ENCODE assay signal across 12 cellular contexts in the genomic region with DNA sequence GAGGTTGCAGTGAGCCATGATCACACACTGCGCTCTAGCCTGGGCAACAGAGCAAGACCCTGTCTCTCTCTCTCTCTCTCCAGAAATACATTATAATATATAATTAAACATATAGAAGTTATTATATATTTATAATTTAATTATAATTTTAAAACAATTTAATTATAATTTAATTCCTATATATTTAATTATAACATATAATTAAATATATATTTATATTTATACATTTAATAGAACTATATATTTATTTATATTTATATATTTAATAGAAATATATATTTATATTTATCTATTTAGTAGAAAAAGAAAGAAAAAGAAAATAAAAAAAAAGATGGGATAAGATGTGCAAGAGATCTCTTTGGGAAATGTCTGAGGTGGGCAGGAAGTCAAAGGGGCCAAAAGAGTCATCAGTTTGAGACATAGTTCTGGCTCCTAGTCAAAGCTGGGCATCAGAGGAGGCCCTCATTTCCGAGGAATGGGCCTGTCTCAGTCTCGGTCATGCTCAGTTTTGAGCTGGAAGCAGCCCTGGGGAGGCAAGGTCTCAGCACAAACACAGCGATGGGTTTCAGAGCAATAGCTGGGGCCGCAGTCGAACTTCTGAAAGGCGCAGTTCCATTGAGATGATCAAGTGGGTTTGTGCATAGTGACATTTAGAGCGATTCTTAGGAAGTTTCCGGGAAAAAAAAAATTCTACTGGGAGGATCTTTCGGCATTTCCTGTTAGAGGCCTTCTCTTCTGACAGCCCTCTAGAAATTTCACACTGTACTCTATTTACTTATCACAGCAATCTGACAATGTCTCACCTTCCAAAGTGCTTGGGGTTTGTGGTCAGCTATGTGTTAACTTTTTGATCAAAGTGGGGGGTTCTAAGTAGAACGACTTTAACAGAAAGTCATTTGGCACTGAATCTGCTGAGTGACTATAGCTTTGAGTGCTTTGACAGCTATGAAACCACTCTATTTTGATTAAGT. TPM values are rescaled to one million over a fixed set of nuclear protein-coding genes. Genes with fewer than 3 reads are reported as not detected.
DNase-seq lines count a peak whose midpoint lies in the region; ATAC-seq and TF ChIP-seq lines count a peak whose summit lies in the region.
"Had no signal": no experiment of that assay in that cellular context is flagged by ENCODE, and none has a peak within 500 bp of the region (broad histone marks: within the 10 kb centered on the region; RNA-seq: fewer than 3 reads in every experiment).

No MANE protein-coding gene starts in this region.

- H3K9me3 ChIP-seq in spleen (no peaks in the 10 kb centered on the region), heart right ventricle (no peaks in the 10 kb centered on the region)

- WGBS in spleen, 5 donors: 55 to 72% (median 60%) methylated on average over 11 of the region's 11 CpGs
- 72 to 74% methylated on average over 11 of the region's 11 CpGs for WGBS in heart right ventricle, 2 donors

- no peak for TF ChIP-seq CTCF in spleen (IDR thresholded peaks at IDR 0.05 in 8 of 11, conservative IDR thresholded peaks at IDR 0.05 in 3 of 11)
- TF ChIP-seq CTCF in heart right ventricle (IDR thresholded peaks at IDR 0.05): no peak

- no peaks in the 10 kb centered on the region for H3K27me3 ChIP-seq in spleen (replicated peaks in 1 of 7)
- H3K27me3 ChIP-seq in heart right ventricle: peaks cover 0 to 23% (median 5%) of the 10 kb centered on the region in 7 donors
- H3K27me3 ChIP-seq: cardiac muscle cell had no signal

- ATAC-seq in GM18520 (IDR thresholded peaks at IDR 0.05; ENCODE audit: unreplicated experiment) (peak; percentile 71), GM21515 (IDR thresholded peaks at IDR 0.05; ENCODE audit: unreplicated experiment) (no peak), heart right ventricle (no peak), left lobe of liver (no peak)

- intact Hi-C loops in spleen (cut with DNase I; ENCODE audit: low total_unique reads): no loop called here
- intact Hi-C loops in heart right ventricle (cut with DNase I): no loop called here

- H3K4me3 ChIP-seq in spleen (no peak overlapping the region), heart right ventricle (no peak overlapping the region)
- H3K4me3 ChIP-seq: cardiac muscle cell had no signal

- H3K36me3 ChIP-seq in spleen: no peaks in the 10 kb centered on the region
- H3K36me3 ChIP-seq in heart right ventricle: no peaks in the 10 kb centered on the region
- H3K36me3 ChIP-seq: cardiac muscle cell had no signal

- H3K27ac ChIP-seq in spleen: peak overlapping the region in 5 of 8 donors; percentile 20 to 72 (median 55)
- H3K27ac ChIP-seq in heart right ventricle: peak overlapping the region in 1 of 10 donors; percentile 19
- H3K27ac ChIP-seq: cardiac muscle cell, VCaP had no signal

- DNase-seq in NCI-H460 (ENCODE audit: extremely low read depth, low read depth): peak; percentile 23
- DNase-seq in activated T-helper 9 cell treated with anti-CD3 and anti-CD28 coated beads, Interleukin-2, amount 50 U/mL, for 16 hours (ENCODE audit: low read depth): peak; percentile 16
- no peak for DNase-seq in spleen
- DNase-seq in heart right ventricle: no peak
- DNase-seq in left lobe of liver (ENCODE audit: low spot score): no peak
- DNase-seq: DMS79, occipital lobe had no signal

- no peak for TF ChIP-seq POLR2A in spleen (IDR thresholded peaks at IDR 0.05)

- peaks cover 6 to 49% (median 29%) of the 10 kb centered on the region in 6 donors for H3K4me1 ChIP-seq in spleen
- peaks cover 0 to 22% (median 0%) of the 10 kb centered on the region in 9 donors for H3K4me1 ChIP-seq in heart right ventricle

RNA-seq across cellular contexts. Expression of a gene that starts 58.7 kb away (rescaled TPM):
- total RNA-seq in NCI-H460 (2014; rRNA removed; shearing (Covaris generic)): not detected in 2 replicates
- not detected in 2 replicates for polyA plus RNA-seq in NCI-H460 (2014; cell fraction: nucleus; rRNA removed)
- total RNA-seq in spleen: 10 to 100 TPM in 6 of 7 donors, 1 to 10 TPM in 1; 9.8 to 25.4 (median 17.9) TPM
- polyA plus RNA-seq in spleen: 10 to 100 TPM in 1 of 3 donors, 1 to 10 TPM in 2; 6.3 to 14.4 (median 9.4) TPM
- total RNA-seq in heart right ventricle: 10 to 100 TPM in 1 of 10 donors, 1 to 10 TPM in 3, under 1 TPM in 5, not detected in 1; 0.35 to 19.2 (median 0.96) TPM
- 1 to 10 TPM in 1 of 2 donors, under 1 TPM in 1; 0.46 to 1.8 TPM for polyA plus RNA-seq in heart right ventricle
- total RNA-seq in left lobe of liver: 1.3 TPM
- total RNA-seq: cardiac muscle cell, occipital lobe, OCI-LY7 had no signal
- polyA plus RNA-seq: cardiac muscle cell had no signal

Comparison
In these comparisons a context has a peak if more than half of its experiments do, and no peak if none do; other contexts are left out.
1. DNase-seq: peak in NCI-H460 (single experiment) and activated T-helper 9 cell treated with anti-CD3 and anti-CD28 coated beads, Interleukin-2, amount 50 U/mL, for 16 hours (single experiment); none in spleen (single experiment), heart right ventricle (0 of 2) and left lobe of liver (single experiment).